Comparison of ENCODE assay signal across 1 cellular context in the genomic region with DNA sequence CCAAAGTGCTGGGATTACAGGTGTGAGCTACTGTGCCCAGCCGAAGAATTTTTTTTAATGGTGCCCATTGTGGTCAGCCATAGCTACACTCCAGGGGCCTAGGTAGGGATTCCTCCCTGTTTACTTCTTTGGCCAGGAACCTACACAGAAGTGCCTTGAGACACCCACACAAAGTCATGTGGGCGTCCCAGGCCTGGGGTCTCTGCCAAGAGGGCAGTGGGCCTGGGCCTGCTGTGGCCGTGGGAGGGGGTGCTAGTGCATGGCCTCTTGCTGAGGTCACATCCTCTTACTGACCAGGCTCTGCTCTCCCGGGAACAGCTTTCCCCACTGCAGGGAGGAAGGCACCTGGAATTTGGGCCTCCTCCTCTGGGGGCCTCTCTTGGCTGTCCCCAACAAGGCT. TPM values are rescaled to one million over a fixed set of nuclear protein-coding genes. Genes with fewer than 3 reads are reported as not detected.
"Had no signal": no experiment of that assay in that cellular context is flagged by ENCODE, and none has a peak within 500 bp of the region (broad histone marks: within the 10 kb centered on the region; RNA-seq: fewer than 3 reads in every experiment).

No MANE protein-coding gene starts in this region.

RNA-seq across cellular contexts. Expression of a gene that starts 50.4 kb away (rescaled TPM):
- total RNA-seq: naive thymus-derived CD8-positive, alpha-beta T cell had no signal
